ENCODE assay signal across 9 cellular contexts in the genomic region with DNA sequence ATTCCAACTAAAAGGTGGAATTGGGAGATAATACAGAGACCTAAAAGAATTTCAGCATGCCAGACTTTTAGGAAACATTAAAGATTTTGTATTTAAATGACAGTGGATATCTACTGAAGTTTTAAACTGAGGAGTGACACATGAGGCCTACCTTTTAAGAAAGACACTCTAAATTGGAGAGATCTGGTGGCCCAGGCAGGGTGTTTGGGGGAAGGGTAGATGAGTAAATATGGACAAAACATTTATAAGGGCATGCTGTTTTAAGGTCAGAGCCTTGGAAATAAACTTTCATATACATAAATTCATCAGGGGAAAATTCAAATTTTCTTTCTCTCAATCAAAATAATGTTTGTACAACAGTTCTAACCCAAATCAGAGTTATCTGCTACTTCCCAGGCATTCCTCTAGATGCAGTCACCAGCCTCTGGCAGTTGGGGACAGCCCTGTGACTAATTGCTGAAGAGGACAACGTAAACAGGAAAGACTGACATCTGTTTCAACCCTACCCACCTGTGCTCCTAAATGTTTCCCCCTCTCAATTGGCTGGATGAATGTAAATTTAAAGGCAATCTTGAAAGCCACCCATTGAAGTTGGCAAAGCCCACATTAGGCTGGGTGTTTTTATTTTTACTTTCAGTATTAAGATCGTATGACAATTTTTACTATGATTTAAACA.
DNase-seq lines count a peak whose midpoint lies in the region; ATAC-seq and TF ChIP-seq lines count a peak whose summit lies in the region.
"Had no signal": no experiment of that assay in that cellular context is flagged by ENCODE, and none has a peak within 500 bp of the region (broad histone marks: within the 10 kb centered on the region; RNA-seq: fewer than 3 reads in every experiment).

No MANE protein-coding gene starts in this region.

- no peaks in the 10 kb centered on the region for H3K79me2 ChIP-seq in OCI-LY1 (ENCODE audit: insufficient read depth, low read length)

- H3K4me1 ChIP-seq in OCI-LY1 (ENCODE audit: insufficient read depth, low read length, severe bottlenecking): peaks cover 41% of the 10 kb centered on the region
- no peaks in the 10 kb centered on the region for H3K4me1 ChIP-seq in psoas muscle
- no peaks in the 10 kb centered on the region for H3K4me1 ChIP-seq in esophagus muscularis mucosa
- H3K4me1 ChIP-seq in esophagus squamous epithelium: no peaks in the 10 kb centered on the region

- TF ChIP-seq EP300 in esophagus muscularis mucosa (IDR thresholded peaks at IDR 0.05): no peak

- no peaks in the 10 kb centered on the region for H4K20me1 ChIP-seq in OCI-LY1 (ENCODE audit: insufficient read depth, low read length)

- peak overlapping the region; percentile 66 for H3K4me2 ChIP-seq in OCI-LY1 (ENCODE audit: low read length)

- H3K27ac ChIP-seq in OCI-LY1 (ENCODE audit: low read depth, low read length, poor library complexity, severe bottlenecking) (peak overlapping the region; percentile 85), psoas muscle (no peak overlapping the region), esophagus muscularis mucosa (replicated peaks in 1 of 4) (no peak overlapping the region), esophagus squamous epithelium (no peak overlapping the region)

- TF ChIP-seq CTCF in OCI-LY1 (IDR thresholded peaks at IDR 0.05; ENCODE audit: low read length) (no peak), foreskin fibroblast (IDR thresholded peaks at IDR 0.05; ENCODE audit: low read depth, low read length) (no peak), psoas muscle (IDR thresholded peaks at IDR 0.05) (no peak), esophagus muscularis mucosa (IDR thresholded peaks at IDR 0.05) (no peak), esophagus squamous epithelium (IDR thresholded peaks at IDR 0.05) (no peak)

- H3K27me3 ChIP-seq in OCI-LY1 (ENCODE audit: insufficient read depth, low read length) (no peaks in the 10 kb centered on the region), psoas muscle (ENCODE audit: insufficient read depth in 3 of 3, low read length in 2 of 3) (no peaks in the 10 kb centered on the region), esophagus muscularis mucosa (no peaks in the 10 kb centered on the region), esophagus squamous epithelium (no peaks in the 10 kb centered on the region)

- no peaks in the 10 kb centered on the region for H3K9me2 ChIP-seq in OCI-LY1 (ENCODE audit: low read depth, low read length)

- no peaks in the 10 kb centered on the region for H3K36me3 ChIP-seq in OCI-LY1 (ENCODE audit: insufficient read depth, low read length)
- no peaks in the 10 kb centered on the region for H3K36me3 ChIP-seq in psoas muscle (ENCODE audit: insufficient read depth in 1 of 2, low read depth in 1 of 2)
- no peaks in the 10 kb centered on the region for H3K36me3 ChIP-seq in esophagus muscularis mucosa
- H3K36me3 ChIP-seq in esophagus squamous epithelium: no peaks in the 10 kb centered on the region

- intact Hi-C loops in psoas muscle (cut with DNase I): no loop called here
- intact Hi-C loops in esophagus muscularis mucosa (cut with DNase I): no loop called here
- intact Hi-C loops in esophagus squamous epithelium (cut with DNase I): no loop called here

- TF ChIP-seq POLR2A in esophagus muscularis mucosa (IDR thresholded peaks at IDR 0.05; ENCODE audit: low read depth) (no peak), esophagus squamous epithelium (IDR thresholded peaks at IDR 0.05) (no peak)

- peak overlapping the region; percentile 41 for H3K4me3 ChIP-seq in OCI-LY1 (ENCODE audit: low read depth, low read length, poor library complexity, severe bottlenecking)
- H3K4me3 ChIP-seq in foreskin fibroblast (ENCODE audit: low read depth in 1 of 2, low read length in 2 of 2): peak overlapping the region; percentile 35 to 49
- H3K4me3 ChIP-seq in psoas muscle: no peak overlapping the region
- peak overlapping the region in 1 of 4 donors; percentile 4 for H3K4me3 ChIP-seq in esophagus muscularis mucosa
- H3K4me3 ChIP-seq in esophagus squamous epithelium: peak overlapping the region in 1 of 4 donors; percentile 42
- H3K4me3 ChIP-seq: K562 had no signal

- H2AFZ ChIP-seq in OCI-LY1 (ENCODE audit: low read length): peak overlapping the region; percentile 71; the same call in 1 of the 2 replicates

- ATAC-seq in GM18499 (IDR thresholded peaks at IDR 0.05; ENCODE audit: insufficient read depth, unreplicated experiment) (peak; percentile 84), HG02610 (IDR thresholded peaks at IDR 0.05; ENCODE audit: unreplicated experiment) (peak; percentile 99), psoas muscle (no peak)
- ATAC-seq: K562 had no signal

- 26 to 40% (median 27%) methylated on average over 2 of the region's 2 CpGs for WGBS in psoas muscle, 3 donors
- 55% methylated on average over 2 of the region's 2 CpGs for WGBS in esophagus muscularis mucosa
- WGBS in esophagus squamous epithelium, 2 donors: 30 to 48% methylated on average over 2 of the region's 2 CpGs

- H3K9me3 ChIP-seq in OCI-LY1 (ENCODE audit: low read length): no peaks in the 10 kb centered on the region
- no peaks in the 10 kb centered on the region for H3K9me3 ChIP-seq in psoas muscle
- H3K9me3 ChIP-seq in esophagus muscularis mucosa: peaks cover 0 to 4% (median 0%) of the 10 kb centered on the region in 4 donors
- no peaks in the 10 kb centered on the region for H3K9me3 ChIP-seq in esophagus squamous epithelium

- DNase-seq in foreskin fibroblast (peak; percentile 52 to 64), NCI-H1105 (lab: John Stamatoyannopoulos, UW) (no peak), psoas muscle (no peak), esophagus muscularis mucosa (ENCODE audit: extremely low spot score) (no peak), esophagus squamous epithelium (lab: John Stamatoyannopoulos, UW) (no peak)

- H3F3A ChIP-seq in OCI-LY1 (ENCODE audit: insufficient read depth, low read length): no peaks in the 10 kb centered on the region

- peak overlapping the region; percentile 54 for H3K9ac ChIP-seq in OCI-LY1 (ENCODE audit: low read length)

Comparison
In these comparisons a context has a peak if more than half of its experiments do, and no peak if none do; other contexts are left out.
1. ATAC-seq: peak in GM18499 (single experiment) and HG02610 (single experiment); none in psoas muscle (0 of 4).
2. DNase-seq: peak in foreskin fibroblast (2 of 2); none in NCI-H1105 (single experiment), psoas muscle (0 of 2), esophagus muscularis mucosa (single experiment) and esophagus squamous epithelium (single experiment).